In genomic region chr6:42230320-42231034, GRCh38 we compare ENCODE assay signal across 10 cellular contexts. TPM values are rescaled to one million over a fixed set of nuclear protein-coding genes. Genes with fewer than 3 reads are reported as not detected.
DNase-seq lines count a peak whose midpoint lies in the region; ATAC-seq and TF ChIP-seq lines count a peak whose summit lies in the region.
"Had no signal": no experiment of that assay in that cellular context is flagged by ENCODE, and none has a peak within 500 bp of the region (broad histone marks: within the 10 kb centered on the region; RNA-seq: fewer than 3 reads in every experiment).

No MANE protein-coding gene starts in this region.

- POLR2A ChIA-PET in activated CD4-positive, alpha-beta memory T cell treated with anti-CD3 and anti-CD28 coated beads for 36 hours (lab: Charles Lee) = no interaction called here
- POLR2A ChIA-PET in activated CD4-positive, alpha-beta memory T cell treated with anti-CD3 and anti-CD28 coated beads, Interleukin-2, amount 10 ng/mL, durations not matched to agents 7 days and 5 days (lab: Charles Lee) = no interaction called here

- H3K9me3 Mint-ChIP-seq in activated CD4-positive, alpha-beta memory T cell treated with anti-CD3 and anti-CD28 coated beads for 36 hours = no peaks in the 10 kb centered on the region
- H3K9me3 Mint-ChIP-seq in activated CD4-positive, alpha-beta memory T cell treated with anti-CD3 and anti-CD28 coated beads, Interleukin-2, amount 10 ng/mL, durations not matched to agents 7 days and 5 days = no peaks in the 10 kb centered on the region
- no peaks in the 10 kb centered on the region for H3K9me3 Mint-ChIP-seq in CD14-positive monocyte

- no peak for TF ChIP-seq CTCF in CD14-positive monocyte (IDR thresholded peaks at IDR 0.05)

- peaks cover 18% of the 10 kb centered on the region for H3K36me3 Mint-ChIP-seq in activated CD4-positive, alpha-beta memory T cell treated with anti-CD3 and anti-CD28 coated beads for 36 hours
- H3K36me3 Mint-ChIP-seq in activated CD4-positive, alpha-beta memory T cell treated with anti-CD3 and anti-CD28 coated beads, Interleukin-2, amount 10 ng/mL, durations not matched to agents 7 days and 5 days (ENCODE audit: low read depth) = peaks cover 24% of the 10 kb centered on the region
- peaks cover 67 to 84% of the 10 kb centered on the region in 2 donors for H3K36me3 Mint-ChIP-seq in CD14-positive monocyte

- CTCF ChIA-PET in activated CD4-positive, alpha-beta memory T cell treated with anti-CD3 and anti-CD28 coated beads for 36 hours (lab: Charles Lee) = interaction anchor here (0.7 to 2.9 kb wide), 5 partner anchors 16 to 317 kb away, joined by 3 to 14 read pairs (median 4); no protein-coding TSS in a partner anchor
- CTCF ChIA-PET in activated CD4-positive, alpha-beta memory T cell treated with anti-CD3 and anti-CD28 coated beads, Interleukin-2, amount 10 ng/mL, durations not matched to agents 7 days and 5 days (lab: Charles Lee) = interaction anchor here (0.7 to 1.4 kb wide), 3 partner anchors 17 to 317 kb away, joined by 3 to 6 read pairs (median 3); no protein-coding TSS in a partner anchor

- peaks cover 4% of the 10 kb centered on the region for H3K4me1 Mint-ChIP-seq in activated CD4-positive, alpha-beta memory T cell treated with anti-CD3 and anti-CD28 coated beads for 36 hours (ENCODE audit: low read depth)
- no peaks in the 10 kb centered on the region for H3K4me1 Mint-ChIP-seq in activated CD4-positive, alpha-beta memory T cell treated with anti-CD3 and anti-CD28 coated beads, Interleukin-2, amount 10 ng/mL, durations not matched to agents 7 days and 5 days
- H3K4me1 Mint-ChIP-seq in CD14-positive monocyte = no peaks in the 10 kb centered on the region

- H3K27ac Mint-ChIP-seq in activated CD4-positive, alpha-beta memory T cell treated with anti-CD3 and anti-CD28 coated beads for 36 hours = peak overlapping the region; percentile 23
- no peak overlapping the region for H3K27ac Mint-ChIP-seq in activated CD4-positive, alpha-beta memory T cell treated with anti-CD3 and anti-CD28 coated beads, Interleukin-2, amount 10 ng/mL, durations not matched to agents 7 days and 5 days
- peak overlapping the region in 1 of 7 donors; percentile 3 for H3K27ac Mint-ChIP-seq in CD14-positive monocyte

- no peak overlapping the region for H3K4me3 Mint-ChIP-seq in activated CD4-positive, alpha-beta memory T cell treated with anti-CD3 and anti-CD28 coated beads for 36 hours
- no peak overlapping the region for H3K4me3 Mint-ChIP-seq in activated CD4-positive, alpha-beta memory T cell treated with anti-CD3 and anti-CD28 coated beads, Interleukin-2, amount 10 ng/mL, durations not matched to agents 7 days and 5 days
- no peak overlapping the region for H3K4me3 Mint-ChIP-seq in CD14-positive monocyte

- no peak for DNase-seq in activated CD4-positive, alpha-beta memory T cell treated with anti-CD3 and anti-CD28 coated beads for 36 hours
- DNase-seq in activated CD4-positive, alpha-beta memory T cell treated with anti-CD3 and anti-CD28 coated beads, Interleukin-2, amount 10 ng/mL, durations not matched to agents 7 days and 5 days = no peak
- peak; percentile 14 for DNase-seq in NCI-H2227 treated with DMSO at 0.1 percent for 48 hours (lab: John Stamatoyannopoulos, UW)
- peak; percentile 48 for DNase-seq in dermis blood vessel endothelial cell
- peak; percentile 43 for DNase-seq in renal cortical epithelial cell (ENCODE audit: low read depth)
- DNase-seq in CD14-positive monocyte (ENCODE audit: low spot score) = no peak
- DNase-seq in islet precursor cell = no peak
- DNase-seq: activated gamma-delta T cell, gastrocnemius medialis had no signal

- intact Hi-C loops in activated CD4-positive, alpha-beta memory T cell treated with anti-CD3 and anti-CD28 coated beads for 36 hours (cut with micrococcal nuclease) = no loop called here
- intact Hi-C loops in CD14-positive monocyte (cut with micrococcal nuclease) = no loop called here

- no peak for ATAC-seq in GM21423 (IDR thresholded peaks at IDR 0.05; ENCODE audit: unreplicated experiment)
- ATAC-seq: gastrocnemius medialis had no signal

- H3K27me3 Mint-ChIP-seq in activated CD4-positive, alpha-beta memory T cell treated with anti-CD3 and anti-CD28 coated beads for 36 hours = no peaks in the 10 kb centered on the region
- no peaks in the 10 kb centered on the region for H3K27me3 Mint-ChIP-seq in activated CD4-positive, alpha-beta memory T cell treated with anti-CD3 and anti-CD28 coated beads, Interleukin-2, amount 10 ng/mL, durations not matched to agents 7 days and 5 days
- H3K27me3 Mint-ChIP-seq in CD14-positive monocyte (ENCODE audit: low read depth in 3 of 3) = no peaks in the 10 kb centered on the region

RNA-seq across cellular contexts. Expression of gene MRPS10, which starts 12.8 kb away (rescaled TPM):
- total RNA-seq in activated CD4-positive, alpha-beta memory T cell treated with anti-CD3 and anti-CD28 coated beads for 36 hours = 10 to 100 TPM; 38.6 to 40.3 TPM
- 10 to 100 TPM; 28.4 to 32.8 TPM for total RNA-seq in activated CD4-positive, alpha-beta memory T cell treated with anti-CD3 and anti-CD28 coated beads, Interleukin-2, amount 10 ng/mL, durations not matched to agents 7 days and 5 days
- total RNA-seq in dermis blood vessel endothelial cell (34.0 and 48.0 TPM in 2 replicates), renal cortical epithelial cell (56.6 and 88.9 TPM in 2 replicates)
- 10 to 100 TPM; 31.4 to 33.0 TPM for polyA plus RNA-seq in CD14-positive monocyte

RNA-seq across cellular contexts. Expression of gene GUCA1B, which starts 35.7 kb away (rescaled TPM):
- total RNA-seq in activated CD4-positive, alpha-beta memory T cell treated with anti-CD3 and anti-CD28 coated beads for 36 hours = 1 to 10 TPM; 1.9 to 2.3 TPM
- total RNA-seq in activated CD4-positive, alpha-beta memory T cell treated with anti-CD3 and anti-CD28 coated beads, Interleukin-2, amount 10 ng/mL, durations not matched to agents 7 days and 5 days = 1 to 10 TPM in 1 of 2 experiments, under 1 TPM in 1; 0.65 to 1.2 TPM
- total RNA-seq in dermis blood vessel endothelial cell = 1.0 TPM in 1 of 2 replicates, not detected in the other
- 0.55 TPM in 1 of 2 replicates, not detected in the other for total RNA-seq in renal cortical epithelial cell
- under 1 TPM in 1 of 2 donors, not detected in 1; 0.20 TPM for polyA plus RNA-seq in CD14-positive monocyte

RNA-seq across cellular contexts. Expression of gene GUCA1A, which starts 57.3 kb away (rescaled TPM):
- not detected for total RNA-seq in activated CD4-positive, alpha-beta memory T cell treated with anti-CD3 and anti-CD28 coated beads for 36 hours
- total RNA-seq in activated CD4-positive, alpha-beta memory T cell treated with anti-CD3 and anti-CD28 coated beads, Interleukin-2, amount 10 ng/mL, durations not matched to agents 7 days and 5 days = not detected
- total RNA-seq in dermis blood vessel endothelial cell (not detected in 2 replicates), renal cortical epithelial cell (0.05 TPM in 1 of 2 replicates, not detected in the other)
- not detected for polyA plus RNA-seq in CD14-positive monocyte
- total RNA-seq: gastrocnemius medialis had no signal

Comparison
In these comparisons a context has a peak if more than half of its experiments do, and no peak if none do; other contexts are left out.
1. DNase-seq: peak in NCI-H2227 treated with DMSO at 0.1 percent for 48 hours (single experiment), dermis blood vessel endothelial cell (single experiment) and renal cortical epithelial cell (single experiment); none in activated CD4-positive, alpha-beta memory T cell treated with anti-CD3 and anti-CD28 coated beads for 36 hours (single experiment), activated CD4-positive, alpha-beta memory T cell treated with anti-CD3 and anti-CD28 coated beads, Interleukin-2, amount 10 ng/mL, durations not matched to agents 7 days and 5 days (single experiment), CD14-positive monocyte (single experiment) and islet precursor cell (single experiment).